In the genomic region with DNA sequence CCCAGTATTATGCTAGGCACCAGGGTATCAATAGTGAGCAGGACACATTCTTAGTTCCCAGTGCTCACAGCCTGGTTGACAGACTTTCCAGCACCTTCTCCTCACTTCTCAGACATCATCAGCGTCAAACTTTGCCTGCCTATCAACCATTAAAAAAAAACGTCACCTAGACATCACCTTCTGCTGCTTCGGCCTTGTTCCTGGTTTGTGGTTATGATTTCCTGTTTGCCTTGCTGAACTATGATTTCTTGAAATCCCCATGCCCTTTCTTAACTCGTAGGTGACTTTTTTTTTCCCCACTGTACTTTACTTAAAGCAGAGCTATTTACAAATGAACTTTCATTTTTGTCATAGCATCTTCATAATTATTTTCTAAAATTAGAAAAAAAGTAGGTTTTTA, we compare ENCODE assay signal across 8 cellular contexts.
A peak's percentile ranks its signal among the peaks of the same experiment; 100 is the strongest.
DNase-seq lines count a peak whose midpoint lies in the region; ATAC-seq and TF ChIP-seq lines count a peak whose summit lies in the region.

No MANE protein-coding gene starts in this region.

- peaks cover 3% of the 10 kb centered on the region for H3K9me3 Mint-ChIP-seq in natural killer cell treated with Interleukin-12 subunit alpha and Interleukin-12 subunit beta and Interleukin-15 and Interleukin-18, amount 100 ng/mL, for 72 hours

- no peaks in the 10 kb centered on the region for H3K36me3 ChIP-seq in sigmoid colon
- H3K36me3 ChIP-seq in tibial nerve = no peaks in the 10 kb centered on the region

- no peak overlapping the region for H3K4me3 ChIP-seq in sigmoid colon
- H3K4me3 ChIP-seq in tibial nerve = no peak overlapping the region

- H3K27ac ChIP-seq in sigmoid colon = no peak overlapping the region
- H3K27ac ChIP-seq in tibial nerve = peak overlapping the region in 1 of 4 donors; percentile 36

- H3K9me3 ChIP-seq in sigmoid colon = no peaks in the 10 kb centered on the region
- no peaks in the 10 kb centered on the region for H3K9me3 ChIP-seq in tibial nerve

- DNase-seq in activated CD4-positive, CD25-positive, alpha-beta regulatory T cell treated with anti-CD3 and anti-CD28 coated beads, Interleukin-2, amount 50 U/mL, for 72 hours = no peak
- peak; percentile 53 to 61 for DNase-seq in activated CD4-positive, alpha-beta T cell treated with anti-CD3 and anti-CD28 coated beads for 4 hours
- peak; percentile 80 for DNase-seq in natural killer cell treated with Interleukin-12 subunit alpha and Interleukin-12 subunit beta and Interleukin-15 and Interleukin-18, amount 100 ng/mL, for 72 hours (ENCODE audit: low spot score)
- DNase-seq in SW 1271 (lab: John Stamatoyannopoulos, UW) = no peak
- DNase-seq in sigmoid colon = no peak
- DNase-seq in tibial nerve (ENCODE audit: low spot score in 2 of 2) = no peak

- no peak for TF ChIP-seq EP300 in sigmoid colon (IDR thresholded peaks at IDR 0.05)
- no peak for TF ChIP-seq EP300 in tibial nerve (IDR thresholded peaks at IDR 0.05)

- H3K36me3 Mint-ChIP-seq in natural killer cell treated with Interleukin-12 subunit alpha and Interleukin-12 subunit beta and Interleukin-15 and Interleukin-18, amount 100 ng/mL, for 72 hours = no peaks in the 10 kb centered on the region

- H3K4me1 Mint-ChIP-seq in natural killer cell treated with Interleukin-12 subunit alpha and Interleukin-12 subunit beta and Interleukin-15 and Interleukin-18, amount 100 ng/mL, for 72 hours (ENCODE audit: low read depth in 2 of 2) = peaks cover 45 to 46% of the 10 kb centered on the region in 2 donors

- H3K4me1 ChIP-seq in sigmoid colon (peaks cover 0 to under 1% (median 0%) of the 10 kb centered on the region in 4 donors), tibial nerve (peaks cover 0 to 4% (median 0%) of the 10 kb centered on the region in 4 donors)

- 43 to 66% methylated on average over 4 of the region's 4 CpGs for WGBS in sigmoid colon, 2 donors
- 68 to 69% methylated on average over 4 of the region's 4 CpGs for WGBS in tibial nerve, 2 donors

- no peaks in the 10 kb centered on the region for H3K27me3 Mint-ChIP-seq in natural killer cell treated with Interleukin-12 subunit alpha and Interleukin-12 subunit beta and Interleukin-15 and Interleukin-18, amount 100 ng/mL, for 72 hours

- peak overlapping the region; percentile 66 for H3K4me3 Mint-ChIP-seq in natural killer cell treated with Interleukin-12 subunit alpha and Interleukin-12 subunit beta and Interleukin-15 and Interleukin-18, amount 100 ng/mL, for 72 hours

- TF ChIP-seq POLR2A in sigmoid colon (IDR thresholded peaks at IDR 0.05) = no peak
- no peak for TF ChIP-seq POLR2A in tibial nerve (IDR thresholded peaks at IDR 0.05)

- intact Hi-C loops in sigmoid colon (cut with DNase I) = no loop called here

- TF ChIP-seq CTCF in sigmoid colon (IDR thresholded peaks at IDR 0.05) (no peak), tibial nerve (IDR thresholded peaks at IDR 0.05) (no peak)

- peak; percentile 68 to 72 for ATAC-seq in activated CD4-positive, CD25-positive, alpha-beta regulatory T cell treated with anti-CD3 and anti-CD28 coated beads, Interleukin-2, amount 50 U/mL, for 24 hours
- peak; percentile 87 for ATAC-seq in HG03139 (IDR thresholded peaks at IDR 0.05; ENCODE audit: unreplicated experiment)
- ATAC-seq in natural killer cell treated with Interleukin-12 subunit alpha and Interleukin-12 subunit beta and Interleukin-15 and Interleukin-18, amount 100 ng/mL, for 72 hours = peak; percentile 89 to 93

- peak overlapping the region; percentile 92 to 99 for H3K27ac Mint-ChIP-seq in natural killer cell treated with Interleukin-12 subunit alpha and Interleukin-12 subunit beta and Interleukin-15 and Interleukin-18, amount 100 ng/mL, for 72 hours

- H3K27me3 ChIP-seq in sigmoid colon = no peaks in the 10 kb centered on the region
- no peaks in the 10 kb centered on the region for H3K27me3 ChIP-seq in tibial nerve

Comparison
In these comparisons a context has a peak if more than half of its experiments do, and no peak if none do; other contexts are left out.
1. DNase-seq: peak in activated CD4-positive, alpha-beta T cell treated with anti-CD3 and anti-CD28 coated beads for 4 hours (2 of 2) and natural killer cell treated with Interleukin-12 subunit alpha and Interleukin-12 subunit beta and Interleukin-15 and Interleukin-18, amount 100 ng/mL, for 72 hours (single experiment); none in activated CD4-positive, CD25-positive, alpha-beta regulatory T cell treated with anti-CD3 and anti-CD28 coated beads, Interleukin-2, amount 50 U/mL, for 72 hours (single experiment), SW 1271 (0 of 2), sigmoid colon (single experiment) and tibial nerve (0 of 2).
2. Peak in every context shown above with its lines, with median percentiles within 50 percentile points of each other: ATAC-seq.